30 cellular contexts compared by ENCODE assay signal in the genomic region with DNA sequence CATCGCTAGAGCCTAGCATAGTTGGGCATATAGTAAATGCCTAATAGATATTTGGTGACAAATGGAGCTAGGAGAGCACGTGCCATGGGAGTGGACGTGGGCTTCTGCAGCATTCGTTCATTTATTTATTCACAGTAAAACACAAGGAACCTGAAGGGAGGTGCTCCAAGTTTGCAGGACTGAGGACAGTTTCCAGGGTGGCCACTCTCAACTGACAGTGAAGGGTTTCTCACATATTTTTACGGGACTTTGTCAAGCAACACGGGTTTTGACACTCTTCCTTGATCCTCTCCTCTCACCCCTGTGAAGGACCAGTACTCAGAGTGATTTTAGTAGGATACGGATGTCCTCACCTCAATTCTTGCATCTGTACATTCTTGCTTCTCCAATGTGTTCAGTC.
"Had no signal": no experiment of that assay in that cellular context is flagged by ENCODE, and none has a peak within 500 bp of the region (broad histone marks: within the 10 kb centered on the region; RNA-seq: fewer than 3 reads in every experiment).

No MANE protein-coding gene starts in this region.

- H3K36me3 ChIP-seq: ascending aorta, WERI-Rb-1 had no signal

- H3K4me3 ChIP-seq: ascending aorta, coronary artery, dorsolateral prefrontal cortex, esophagus squamous epithelium had no signal

- ATAC-seq: activated CD4-positive, CD25-positive, alpha-beta regulatory T cell treated with anti-CD3 and anti-CD28 coated beads, Interleukin-2, amount 50 U/mL, for 24 hours; activated CD8-positive, alpha-beta T cell treated with anti-CD3 and anti-CD28 coated beads for 36 hours; activated naive CD4-positive, alpha-beta T cell treated with anti-CD3 and anti-CD28 coated beads, Interleukin-2, amount 50 U/mL, for 72 hours; T-helper 17 cell had no signal

- H3K9me3 ChIP-seq: ascending aorta, esophagus squamous epithelium had no signal

- DNase-seq: activated B cell treated with CpG ODN at 0.5 μM for 24 hours; activated CD4-positive, alpha-beta T cell treated with anti-CD3 and anti-CD28 coated beads for 48 hours; activated CD4-positive, alpha-beta T cell treated with anti-CD3 and anti-CD28 coated beads, Interleukin-2, amount 50 U/mL, for 1 hour; activated CD4-positive, alpha-beta T cell treated with anti-CD3 and anti-CD28 coated beads, Interleukin-2, amount 50 U/mL, for 48 hours; activated CD8-positive, alpha-beta memory T cell treated with anti-CD3 and anti-CD28 coated beads for 24 hours; activated CD8-positive, alpha-beta T cell treated with anti-CD3 and anti-CD28 coated beads for 36 hours; activated effector memory CD4-positive, alpha-beta T cell treated with anti-CD3 and anti-CD28 coated beads, Interleukin-2, amount 50 U/mL, for 16 hours; activated naive CD4-positive, alpha-beta T cell treated with anti-CD3 and anti-CD28 coated beads, Interleukin-2, amount 10 ng/mL, durations not matched to agents 7 days and 5 days; activated naive CD8-positive, alpha-beta T cell treated with anti-CD3 and anti-CD28 coated beads, Interleukin-2, amount 10 ng/mL, durations not matched to agents 7 days and 5 days; activated T-cell treated with anti-CD3 and anti-CD28 coated beads, Interleukin-2, amount 50 U/mL, for 1 hour; activated T-cell treated with anti-CD3 and anti-CD28 coated beads, Interleukin-2, amount 50 U/mL, for 48 hours; dorsolateral prefrontal cortex; effector memory CD4-positive, alpha-beta T cell; endodermal cell; erythroblast; esophagus squamous epithelium; T-helper 1 cell; T-helper 17 cell; T1000; WERI-Rb-1 had no signal

- H3K27ac Mint-ChIP-seq: activated B cell treated with CpG ODN at 0.5 μM for 24 hours; activated CD8-positive, alpha-beta T cell treated with anti-CD3 and anti-CD28 coated beads for 36 hours; activated naive CD4-positive, alpha-beta T cell treated with anti-CD3 and anti-CD28 coated beads, Interleukin-2, amount 10 ng/mL, durations not matched to agents 7 days and 5 days; activated naive CD8-positive, alpha-beta T cell treated with anti-CD3 and anti-CD28 coated beads, Interleukin-2, amount 10 ng/mL, durations not matched to agents 7 days and 5 days; activated T-helper 1 cell treated with anti-CD3 and anti-CD28 coated beads, Interleukin-12 subunit alpha, Interleukin-12 subunit beta, Interleukin-2, Interleukin-4 antibody, amounts not matched to agents 30 ng/mL and 10 ng/mL and 1 ng/mL, durations not matched to agents 14 hours and 24 hours and 36 hours; activated T-helper 2 cell treated with anti-CD3 and anti-CD28 coated beads, Interferon-gamma antibody, Interleukin-2, Interleukin-4, amounts not matched to agents 10 μg/mL and 5 μg/mL and 100 μg/mL, durations not matched to agents 14 hours and 24 hours and 36 hours; brain; dendritic cell treated with granulocyte-macrophage colony-stimulating factor and Interleukin-4, amounts not matched to agents 40 ng/mL and 50 ng/mL, for 4 days; endodermal cell; T-helper 17 cell; T-helper 2 cell treated with Interferon-gamma antibody and Interleukin-4, amounts not matched to agents 5 μg/mL and 100 μg/mL, for 36 hours had no signal

- H3K4me1 Mint-ChIP-seq: activated B cell treated with CpG ODN at 0.5 μM for 24 hours had no signal

- H3K27ac ChIP-seq: ascending aorta, coronary artery, dorsolateral prefrontal cortex, WERI-Rb-1 had no signal

- H3K36me3 Mint-ChIP-seq: activated naive CD4-positive, alpha-beta T cell treated with anti-CD3 and anti-CD28 coated beads, Interleukin-2, amount 10 ng/mL, durations not matched to agents 7 days and 5 days; activated naive CD4-positive, alpha-beta T cell treated with anti-CD3 and anti-CD28 coated beads, Interleukin-2, amount 50 U/mL, for 72 hours; activated naive CD8-positive, alpha-beta T cell treated with anti-CD3 and anti-CD28 coated beads, Interleukin-2, amount 10 ng/mL, durations not matched to agents 7 days and 5 days; brain had no signal

- H3K27me3 Mint-ChIP-seq: activated CD8-positive, alpha-beta T cell treated with anti-CD3 and anti-CD28 coated beads for 36 hours; central memory CD8-positive, alpha-beta T cell; dendritic cell treated with granulocyte-macrophage colony-stimulating factor and Interleukin-4, amounts not matched to agents 40 ng/mL and 50 ng/mL, for 4 days had no signal

- H3K9me3 Mint-ChIP-seq: activated B cell treated with CpG ODN at 0.5 μM for 24 hours; activated CD8-positive, alpha-beta T cell treated with anti-CD3 and anti-CD28 coated beads for 36 hours; activated naive CD4-positive, alpha-beta T cell treated with anti-CD3 and anti-CD28 coated beads, Interleukin-2, amount 10 ng/mL, durations not matched to agents 7 days and 5 days; activated naive CD4-positive, alpha-beta T cell treated with anti-CD3 and anti-CD28 coated beads, Interleukin-2, amount 50 U/mL, for 72 hours; activated naive CD8-positive, alpha-beta T cell treated with anti-CD3 and anti-CD28 coated beads, Interleukin-2, amount 10 ng/mL, durations not matched to agents 7 days and 5 days; activated T-helper 1 cell treated with anti-CD3 and anti-CD28 coated beads, Interleukin-12 subunit alpha, Interleukin-12 subunit beta, Interleukin-2, Interleukin-4 antibody, amounts not matched to agents 30 ng/mL and 10 ng/mL and 1 ng/mL, durations not matched to agents 14 hours and 24 hours and 36 hours; activated T-helper 2 cell treated with anti-CD3 and anti-CD28 coated beads, Interferon-gamma antibody, Interleukin-2, Interleukin-4, amounts not matched to agents 10 μg/mL and 5 μg/mL and 100 μg/mL, durations not matched to agents 14 hours and 24 hours and 36 hours; brain; central memory CD8-positive, alpha-beta T cell; dendritic cell treated with granulocyte-macrophage colony-stimulating factor and Interleukin-4, amounts not matched to agents 40 ng/mL and 50 ng/mL, for 4 days; endodermal cell; T-helper 2 cell treated with Interferon-gamma antibody and Interleukin-4, amounts not matched to agents 5 μg/mL and 100 μg/mL, for 36 hours had no signal

- H3K4me3 Mint-ChIP-seq: activated B cell treated with CpG ODN at 0.5 μM for 24 hours; activated CD8-positive, alpha-beta T cell treated with anti-CD3 and anti-CD28 coated beads for 36 hours; activated naive CD4-positive, alpha-beta T cell treated with anti-CD3 and anti-CD28 coated beads, Interleukin-2, amount 10 ng/mL, durations not matched to agents 7 days and 5 days; activated naive CD8-positive, alpha-beta T cell treated with anti-CD3 and anti-CD28 coated beads, Interleukin-2, amount 10 ng/mL, durations not matched to agents 7 days and 5 days; activated T-helper 1 cell treated with anti-CD3 and anti-CD28 coated beads, Interleukin-12 subunit alpha, Interleukin-12 subunit beta, Interleukin-2, Interleukin-4 antibody, amounts not matched to agents 30 ng/mL and 10 ng/mL and 1 ng/mL, durations not matched to agents 14 hours and 24 hours and 36 hours; brain; central memory CD8-positive, alpha-beta T cell; dendritic cell treated with granulocyte-macrophage colony-stimulating factor and Interleukin-4, amounts not matched to agents 40 ng/mL and 50 ng/mL, for 4 days; endodermal cell; T-helper 17 cell; T-helper 2 cell treated with Interferon-gamma antibody and Interleukin-4, amounts not matched to agents 5 μg/mL and 100 μg/mL, for 36 hours had no signal

- H3K27me3 ChIP-seq: ascending aorta, dorsolateral prefrontal cortex, esophagus squamous epithelium had no signal
